Comparison of ENCODE assay signal across 17 cellular contexts in the genomic region with DNA sequence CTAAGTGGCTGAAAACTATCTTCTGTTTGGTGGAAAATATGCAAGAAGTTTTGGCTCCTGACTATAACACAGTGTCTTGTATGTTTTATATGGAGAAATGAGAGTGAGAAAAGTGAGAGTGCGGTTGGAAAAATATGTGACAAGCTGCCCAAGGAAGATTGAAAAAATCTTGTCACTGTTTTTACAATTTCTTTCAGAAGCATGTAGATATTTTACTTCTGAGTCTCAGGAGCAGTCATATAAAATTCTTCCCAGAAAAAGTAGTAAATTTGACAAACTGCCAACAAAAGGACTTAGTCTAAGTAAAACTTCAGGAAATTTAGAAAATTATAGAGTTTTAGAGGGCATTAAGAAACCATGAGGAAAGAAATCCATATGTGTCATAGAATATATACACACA.
"Had no signal": no experiment of that assay in that cellular context is flagged by ENCODE, and none has a peak within 500 bp of the region (broad histone marks: within the 10 kb centered on the region; RNA-seq: fewer than 3 reads in every experiment).

No MANE protein-coding gene starts in this region.

- H3K27me3 ChIP-seq: ascending aorta, dorsolateral prefrontal cortex, transverse colon had no signal

- H3K4me3 ChIP-seq: ascending aorta, dorsolateral prefrontal cortex, transverse colon had no signal

- H3K36me3 ChIP-seq: ascending aorta, transverse colon had no signal

- H3K4me1 ChIP-seq: parathyroid adenoma had no signal

- DNase-seq: activated CD4-positive, alpha-beta T cell treated with anti-CD3 and anti-CD28 coated beads, Interleukin-2, amount 10 ng/mL, durations not matched to agents 7 days and 5 days; activated naive CD4-positive, alpha-beta T cell; activated naive CD8-positive, alpha-beta T cell treated with anti-CD3 and anti-CD28 coated beads, Interleukin-2, amount 10 ng/mL, durations not matched to agents 7 days and 5 days; activated T-cell treated with anti-CD3 and anti-CD28 coated beads for 4 hours; dorsolateral prefrontal cortex; erythroblast; hippocampal formation; kidney; mesenchymal stem cell; naive thymus-derived CD8-positive, alpha-beta T cell; stimulated activated CD4-positive, alpha-beta T cell treated with anti-CD3 and anti-CD28 coated beads, Interleukin-2, amount 100 ng/mL, for 48 hours; stimulated activated naive B cell treated with anti-CD40 and anti-IgM and Interleukin-4, amounts not matched to agents 10 μg/mL and 1 μg/mL and 100 μg/mL, for 72 hours; substantia nigra; T-helper 9 cell; transverse colon had no signal

- ATAC-seq: naive thymus-derived CD8-positive, alpha-beta T cell; stimulated activated naive B cell treated with anti-CD40 and anti-IgM and Interleukin-4, amounts not matched to agents 10 μg/mL and 1 μg/mL and 100 μg/mL, for 72 hours had no signal

- H3K27me3 Mint-ChIP-seq: activated CD4-positive, alpha-beta T cell treated with anti-CD3 and anti-CD28 coated beads, Interleukin-2, amount 10 ng/mL, durations not matched to agents 7 days and 5 days; activated naive CD8-positive, alpha-beta T cell treated with anti-CD3 and anti-CD28 coated beads, Interleukin-2, amount 10 ng/mL, durations not matched to agents 7 days and 5 days; naive thymus-derived CD8-positive, alpha-beta T cell; stimulated activated naive B cell treated with anti-CD40 and anti-IgM and Interleukin-4, amounts not matched to agents 10 μg/mL and 1 μg/mL and 100 μg/mL, for 72 hours had no signal

- H2AFZ ChIP-seq: parathyroid adenoma had no signal

- H3K9me3 ChIP-seq: ascending aorta, transverse colon had no signal

- H3K27ac Mint-ChIP-seq: activated CD4-positive, alpha-beta T cell treated with anti-CD3 and anti-CD28 coated beads, Interleukin-2, amount 10 ng/mL, durations not matched to agents 7 days and 5 days; activated naive CD8-positive, alpha-beta T cell treated with anti-CD3 and anti-CD28 coated beads, Interleukin-2, amount 10 ng/mL, durations not matched to agents 7 days and 5 days; stimulated activated naive B cell treated with anti-CD40 and anti-IgM and Interleukin-4, amounts not matched to agents 10 μg/mL and 1 μg/mL and 100 μg/mL, for 72 hours had no signal

- H3K79me2 ChIP-seq: parathyroid adenoma had no signal

- H3K4me3 Mint-ChIP-seq: activated CD4-positive, alpha-beta T cell treated with anti-CD3 and anti-CD28 coated beads, Interleukin-2, amount 10 ng/mL, durations not matched to agents 7 days and 5 days; activated naive CD8-positive, alpha-beta T cell treated with anti-CD3 and anti-CD28 coated beads, Interleukin-2, amount 10 ng/mL, durations not matched to agents 7 days and 5 days; naive thymus-derived CD8-positive, alpha-beta T cell; stimulated activated naive B cell treated with anti-CD40 and anti-IgM and Interleukin-4, amounts not matched to agents 10 μg/mL and 1 μg/mL and 100 μg/mL, for 72 hours had no signal

- H3K27ac ChIP-seq: dorsolateral prefrontal cortex, parathyroid adenoma, transverse colon had no signal

- H3K9ac ChIP-seq: parathyroid adenoma had no signal
